In the genomic region with DNA sequence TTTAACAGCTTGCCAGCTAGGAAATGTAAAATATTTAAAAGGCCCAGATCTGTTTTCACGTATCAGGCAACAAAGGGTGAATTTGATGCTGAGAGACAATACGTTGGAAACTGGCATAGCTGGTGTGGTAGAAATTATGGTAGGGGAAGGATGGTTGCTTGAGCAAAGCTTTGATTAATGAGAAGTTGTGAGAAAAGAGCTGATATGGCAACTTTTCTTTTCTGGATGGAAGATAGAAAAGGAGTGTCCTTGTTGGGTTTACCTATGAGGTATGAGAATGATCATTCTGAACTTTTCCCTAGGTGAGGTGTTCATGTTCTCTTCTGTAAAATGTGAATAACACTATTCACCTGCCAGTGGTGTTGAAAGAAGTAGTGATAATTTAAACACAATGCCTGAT, we compare ENCODE assay signal across 35 cellular contexts.
"Had no signal": no experiment of that assay in that cellular context is flagged by ENCODE, and none has a peak within 500 bp of the region (broad histone marks: within the 10 kb centered on the region; RNA-seq: fewer than 3 reads in every experiment).

No MANE protein-coding gene starts in this region.

- H3K4me3 ChIP-seq: MG63 had no signal

- H3K36me3 ChIP-seq: MG63 had no signal

- H3K9me3 ChIP-seq: MG63 had no signal

- DNase-seq: Karpas-422, Kasumi-1, MG63, MM.1S, MV-4-11, NCI-H1048, NCI-H1092, NCI-H1092 treated with DMSO at 0.1 percent for 48 hours, NCI-H1105, NCI-H1105 treated with DMSO at 0.1 percent for 48 hours, NCI-H1417, NCI-H1417 treated with DMSO at 0.1 percent for 48 hours, NCI-H1436, NCI-H1436 treated with DMSO at 0.1 percent for 48 hours, NCI-H146, NCI-H1694, NCI-H1694 treated with DMSO at 0.1 percent for 48 hours, NCI-H187, NCI-H187 treated with DMSO at 0.1 percent for 48 hours, NCI-H1930, NCI-H2029, NCI-H2029 treated with DMSO at 0.1 percent for 48 hours, NCI-H2081, NCI-H2081 treated with DMSO at 0.1 percent for 48 hours, NCI-H2107, NCI-H2171, NCI-H2171 treated with DMSO at 0.1 percent for 48 hours, NCI-H2227 treated with DMSO at 0.1 percent for 48 hours, NCI-H226, NCI-H345, NCI-H446, NCI-H446 treated with DMSO at 0.1 percent for 48 hours, NCI-H510A, NCI-H510A treated with DMSO at 0.1 percent for 48 hours, NCI-H524 had no signal
